Comparison of ENCODE assay signal across 8 cellular contexts in genomic region chr19:28387507-28387906, GRCh38.
"Had no signal": no experiment of that assay in that cellular context is flagged by ENCODE, and none has a peak within 500 bp of the region (broad histone marks: within the 10 kb centered on the region; RNA-seq: fewer than 3 reads in every experiment).

No MANE protein-coding gene starts in this region.

- H3K4me2 ChIP-seq: KMS-11 had no signal

- H3K9me3 ChIP-seq: HAP-1 had no signal

- H3K27ac ChIP-seq: GM23248, KMS-11 had no signal

- H3K36me3 ChIP-seq: HAP-1 had no signal

- FAIRE-seq: HTR-8/SVneo had no signal

- H3K4me3 ChIP-seq: GM23248, HAP-1 had no signal

- H3K4me1 ChIP-seq: HAP-1 had no signal

- DNase-seq: GM23248, GOT3, H7, KBM-7 had no signal

- H3K9ac ChIP-seq: GM23248, KMS-11 had no signal

- H2AFZ ChIP-seq: GM23248 had no signal

- ATAC-seq: HCT116 had no signal
